Comparison of ENCODE assay signal across 17 cellular contexts in genomic region chr15:22806664-22807063, GRCh38. TPM values are rescaled to one million over a fixed set of nuclear protein-coding genes. Genes with fewer than 3 reads are reported as not detected.
DNase-seq lines count a peak whose midpoint lies in the region; ATAC-seq and TF ChIP-seq lines count a peak whose summit lies in the region.
"Had no signal": no experiment of that assay in that cellular context is flagged by ENCODE, and none has a peak within 500 bp of the region (broad histone marks: within the 10 kb centered on the region; RNA-seq: fewer than 3 reads in every experiment).

No MANE protein-coding gene starts in this region.

- intact Hi-C loops in Right ventricle myocardium inferior (cut with DNase I) (no loop called here), left ventricle myocardium superior (cut with micrococcal nuclease) (no loop called here), thyroid gland (cut with DNase I) (no loop called here), mammary epithelial cell (cut with micrococcal nuclease) (no loop called here)

- DNase-seq in Right ventricle myocardium inferior (ENCODE audit: missing footprints) (peak; percentile 11), right atrium auricular region (ENCODE audit: low spot score) (no peak), left ventricle myocardium superior (peak; percentile 48), thyroid gland (peak; percentile 15 to 29), coronary artery (ENCODE audit: low spot score) (no peak), mammary epithelial cell (no peak)
- DNase-seq: Caco-2; CD4-positive, alpha-beta T cell; GDM1; KBM-7; NCI-H1930; NCI-H345; NCI-H524 treated with DMSO at 0.1 percent for 48 hours; Peyer's patch; SIG-M5 had no signal

- dilution Hi-C loops in mammary epithelial cell (cut with HindIII; ENCODE audit: low sequenced_read_pairs), result no loop called here

- in situ Hi-C loops in mammary epithelial cell (cut with MboI; ENCODE audit: low sequenced_read_pairs in 2 of 2), result no loop called here

- WGBS in thyroid gland, 2 donors, result 49 to 58% methylated on average over 2 of the region's 2 CpGs
- 51% methylated on average over 2 of the region's 2 CpGs for WGBS in mammary epithelial cell (ENCODE audit: low coverage, missing lambda C conversion rate)

- no peaks in the 10 kb centered on the region for H3K36me3 ChIP-seq in right atrium auricular region
- no peaks in the 10 kb centered on the region for H3K36me3 ChIP-seq in thyroid gland
- H3K36me3 ChIP-seq in mammary epithelial cell (ENCODE audit: insufficient read depth, low read length), result no peaks in the 10 kb centered on the region
- H3K36me3 ChIP-seq: Peyer's patch had no signal

- H3K4me3 ChIP-seq in right atrium auricular region, result no peak overlapping the region
- H3K4me3 ChIP-seq in thyroid gland (replicated peaks in 1 of 3), result no peak overlapping the region
- H3K4me3 ChIP-seq in coronary artery, result no peak overlapping the region
- H3K4me3 ChIP-seq in mammary epithelial cell (replicated peaks in 1 of 3; ENCODE audit: insufficient read depth in 1 of 3, low read depth in 2 of 3, low read length in 3 of 3), result no peak overlapping the region
- H3K4me3 ChIP-seq: Peyer's patch had no signal

- ATAC-seq in Right ventricle myocardium inferior (no peak), left ventricle myocardium superior (peak; percentile 48), GM18505 (IDR thresholded peaks at IDR 0.05; ENCODE audit: unreplicated experiment) (no peak)

- no peaks in the 10 kb centered on the region for H3K27me3 ChIP-seq in right atrium auricular region
- H3K27me3 ChIP-seq in thyroid gland, result no peaks in the 10 kb centered on the region
- no peaks in the 10 kb centered on the region for H3K27me3 ChIP-seq in mammary epithelial cell (ENCODE audit: insufficient read depth, low read length)
- H3K27me3 ChIP-seq: Peyer's patch had no signal

- no peak for TF ChIP-seq CTCF in right atrium auricular region (IDR thresholded peaks at IDR 0.05)
- TF ChIP-seq CTCF in thyroid gland (IDR thresholded peaks at IDR 0.05), result no peak
- no peak for TF ChIP-seq CTCF in coronary artery (IDR thresholded peaks at IDR 0.05)
- no peak for TF ChIP-seq CTCF in mammary epithelial cell (conservative IDR thresholded peaks at IDR 0.05 in 1 of 2, IDR thresholded peaks at IDR 0.05 in 1 of 2; ENCODE audit: extremely low read depth in 1 of 2, insufficient read depth in 1 of 2, low read depth in 1 of 2, low read length in 2 of 2)

- no peak overlapping the region for H3K4me2 ChIP-seq in mammary epithelial cell (ENCODE audit: insufficient read depth, low read depth, low read length)

- peaks cover 24% of the 10 kb centered on the region for H3K79me2 ChIP-seq in mammary epithelial cell (ENCODE audit: insufficient read depth, low read length)

- TF ChIP-seq POLR2A in thyroid gland (IDR thresholded peaks at IDR 0.05) (no peak), GM18505 (IDR thresholded peaks at IDR 0.05; ENCODE audit: borderline replicate concordance, extremely low read depth, insufficient read depth, insufficient read length) (no peak)

- H3K4me1 ChIP-seq in right atrium auricular region (no peaks in the 10 kb centered on the region), thyroid gland (peaks cover 0 to 25% of the 10 kb centered on the region in 2 donors), mammary epithelial cell (ENCODE audit: insufficient read depth, low read length) (no peaks in the 10 kb centered on the region)

- H3K9me3 ChIP-seq in right atrium auricular region, result no peaks in the 10 kb centered on the region
- no peaks in the 10 kb centered on the region for H3K9me3 ChIP-seq in thyroid gland
- no peaks in the 10 kb centered on the region for H3K9me3 ChIP-seq in mammary epithelial cell (replicated peaks; ENCODE audit: insufficient read depth, low read length)
- H3K9me3 ChIP-seq: Caco-2, Peyer's patch had no signal

- H3K9ac ChIP-seq in mammary epithelial cell (ENCODE audit: insufficient read depth, low read length), result no peak overlapping the region

- H3K27ac ChIP-seq in right atrium auricular region (no peak overlapping the region), cingulate gyrus (ENCODE audit: low read depth, low read length) (peak overlapping the region; percentile 96), thyroid gland (no peak overlapping the region), coronary artery (no peak overlapping the region), mammary epithelial cell (ENCODE audit: insufficient read depth, low read depth, low read length) (no peak overlapping the region)
- H3K27ac ChIP-seq: Peyer's patch had no signal

- no TSS peak for BruUV-seq in mammary epithelial cell (replicated peaks; lab: Mats Ljungman, UMichigan)

- H2AFZ ChIP-seq in mammary epithelial cell (ENCODE audit: low read depth, low read length), result no peak overlapping the region

- CTCF ChIA-PET in mammary epithelial cell (lab: Charles Lee; ENCODE audit: low non-redundant PET), result no interaction called here

- no peaks in the 10 kb centered on the region for H4K20me1 ChIP-seq in mammary epithelial cell (ENCODE audit: insufficient read depth, low read length)

RNA-seq across cellular contexts. Expression of gene NIPA1, which starts 20.2 kb away (rescaled TPM):
- total RNA-seq in Right ventricle myocardium inferior (5.4 TPM), right atrium auricular region (1 to 10 TPM; 6.6 to 7.1 TPM), left ventricle myocardium superior (7.0 TPM), thyroid gland (10 to 100 TPM; 18.5 to 35.4 (median 19.4) TPM), mammary epithelial cell (10 to 100 TPM; 10.8 to 14.5 TPM)
- polyA plus RNA-seq in mammary epithelial cell, result 9.3 TPM
- 12.9 TPM for polyA minus RNA-seq in mammary epithelial cell

RNA-seq across cellular contexts. Expression of gene NIPA2, which starts 31.8 kb away (rescaled TPM):
- total RNA-seq in Right ventricle myocardium inferior (22.6 TPM), right atrium auricular region (10 to 100 TPM; 28.1 to 34.3 TPM), left ventricle myocardium superior (17.3 TPM), thyroid gland (10 to 100 TPM; 50.3 to 67.2 (median 56.4) TPM), mammary epithelial cell (10 to 100 TPM; 58.5 to 61.9 TPM)
- 41.3 TPM for polyA plus RNA-seq in mammary epithelial cell
- 72.1 TPM for polyA minus RNA-seq in mammary epithelial cell

Comparison
In these comparisons a context has a peak if more than half of its experiments do, and no peak if none do; other contexts are left out.
1. DNase-seq: peak in Right ventricle myocardium inferior (single experiment), left ventricle myocardium superior (single experiment) and thyroid gland (2 of 2); none in right atrium auricular region (single experiment), coronary artery (single experiment) and mammary epithelial cell (single experiment).